8 cellular contexts compared by ENCODE assay signal in the genomic region with DNA sequence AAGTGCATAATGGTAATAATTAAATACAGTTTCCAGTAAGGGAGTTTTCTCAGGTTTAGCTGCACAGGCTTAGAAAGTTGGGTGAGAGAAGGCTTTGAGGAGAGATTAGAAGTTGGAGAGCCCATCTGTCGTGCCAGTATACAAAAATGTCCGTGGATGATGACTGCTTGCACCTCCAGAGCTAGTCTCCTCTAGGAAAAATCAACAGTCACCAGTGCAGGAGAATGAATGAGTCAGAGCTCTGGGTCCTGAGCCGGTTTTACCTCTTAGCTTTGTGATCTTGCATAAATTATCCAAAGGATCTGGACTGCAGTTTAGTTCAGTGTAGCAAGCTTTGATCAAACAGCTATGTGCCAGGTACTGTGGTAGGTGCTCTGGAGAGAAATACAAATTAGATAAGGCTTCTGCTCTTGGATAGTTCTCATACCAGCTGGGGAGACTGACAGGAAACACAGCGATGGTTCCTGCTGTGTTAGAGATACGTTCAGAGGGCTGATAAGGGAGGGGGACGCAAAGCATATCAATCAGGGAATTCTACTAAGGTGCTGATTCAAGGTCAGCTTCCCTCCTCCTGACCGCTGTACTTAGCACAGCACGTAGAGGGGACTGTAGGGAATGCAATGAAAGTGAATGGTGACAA.
A peak's percentile ranks its signal among the peaks of the same experiment; 100 is the strongest.
DNase-seq lines count a peak whose midpoint lies in the region; ATAC-seq and TF ChIP-seq lines count a peak whose summit lies in the region.

No MANE protein-coding gene starts in this region.

- no peaks in the 10 kb centered on the region for H3K9me3 ChIP-seq in duodenal mucosa (ENCODE audit: control insufficient read depth in 1 of 2, low read length in 2 of 2)
- no peaks in the 10 kb centered on the region for H3K9me3 ChIP-seq in muscle layer of duodenum (ENCODE audit: control insufficient read depth in 1 of 2, low read length in 2 of 2)

- H3K27me3 ChIP-seq in duodenal mucosa (ENCODE audit: control insufficient read depth in 1 of 2, insufficient read depth in 2 of 2, low read length in 2 of 2) (no peaks in the 10 kb centered on the region), muscle layer of duodenum (ENCODE audit: low read depth, low read length) (no peaks in the 10 kb centered on the region)

- H3K4me3 Mint-ChIP-seq in CD14-positive monocyte, result no peak overlapping the region

- peaks cover 0 to 3% (median 0%) of the 10 kb centered on the region in 7 donors for H3K9me3 Mint-ChIP-seq in CD14-positive monocyte

- H3K4me1 ChIP-seq in duodenal mucosa (ENCODE audit: control insufficient read depth in 1 of 2, insufficient read depth in 2 of 2, low read length in 2 of 2) (peaks cover 56 to 63% of the 10 kb centered on the region in 2 donors), muscle layer of duodenum (ENCODE audit: control insufficient read depth in 1 of 2, insufficient read depth in 2 of 2, low read length in 2 of 2) (peaks cover 33 to 34% of the 10 kb centered on the region in 2 donors)

- no peak for TF ChIP-seq CTCF in CD14-positive monocyte (IDR thresholded peaks at IDR 0.05)

- peak; percentile 65 for DNase-seq in DMS 273 treated with DMSO at 0.1 percent for 48 hours (lab: John Stamatoyannopoulos, UW)
- peak; percentile 68 for DNase-seq in NCI-H2081 treated with DMSO at 0.1 percent for 48 hours (lab: John Stamatoyannopoulos, UW)
- no peak for DNase-seq in CD14-positive monocyte (ENCODE audit: low spot score)
- no peak for DNase-seq in putamen (ENCODE audit: low spot score)

- ATAC-seq in HG03159 (IDR thresholded peaks at IDR 0.05; ENCODE audit: unreplicated experiment) (no peak), GM21526 (IDR thresholded peaks at IDR 0.05; ENCODE audit: low FRiP score, unreplicated experiment) (no peak)

- H3K27me3 Mint-ChIP-seq in CD14-positive monocyte (ENCODE audit: low read depth in 3 of 3), result peaks cover 13 to 30% (median 17%) of the 10 kb centered on the region in 3 donors

- H3K36me3 ChIP-seq in duodenal mucosa (ENCODE audit: control insufficient read depth in 1 of 2, insufficient read depth in 2 of 2, low read length in 2 of 2), result no peaks in the 10 kb centered on the region
- no peaks in the 10 kb centered on the region for H3K36me3 ChIP-seq in muscle layer of duodenum (ENCODE audit: control insufficient read depth in 1 of 2, insufficient read depth in 2 of 2, low read length in 2 of 2)

- no peak overlapping the region for H3K27ac Mint-ChIP-seq in CD14-positive monocyte

- H3K9ac ChIP-seq in duodenal mucosa (ENCODE audit: low read depth in 1 of 2, low read length in 2 of 2), result no peak overlapping the region

- H3K4me1 Mint-ChIP-seq in CD14-positive monocyte, result no peaks in the 10 kb centered on the region

- H3K36me3 Mint-ChIP-seq in CD14-positive monocyte, result no peaks in the 10 kb centered on the region

- H3K4me3 ChIP-seq in duodenal mucosa (ENCODE audit: low read depth in 1 of 2, low read length in 2 of 2) (peak overlapping the region; percentile 6 to 11), muscle layer of duodenum (ENCODE audit: low read depth in 1 of 2, low read length in 2 of 2) (no peak overlapping the region)

- H3K27ac ChIP-seq in duodenal mucosa (ENCODE audit: low read depth, low read length) (no peak overlapping the region), muscle layer of duodenum (ENCODE audit: low read length) (peak overlapping the region; percentile 64)

- intact Hi-C loops in CD14-positive monocyte (cut with micrococcal nuclease), result no loop called here

Comparison
In these comparisons a context has a peak if more than half of its experiments do, and no peak if none do; other contexts are left out.
1. DNase-seq: peak in DMS 273 treated with DMSO at 0.1 percent for 48 hours (single experiment) and NCI-H2081 treated with DMSO at 0.1 percent for 48 hours (single experiment); none in CD14-positive monocyte (single experiment) and putamen (single experiment).
2. H3K4me3 ChIP-seq: peak in duodenal mucosa (2 of 2); none in muscle layer of duodenum (0 of 2).